8 cellular contexts compared by ENCODE assay signal in the genomic region with DNA sequence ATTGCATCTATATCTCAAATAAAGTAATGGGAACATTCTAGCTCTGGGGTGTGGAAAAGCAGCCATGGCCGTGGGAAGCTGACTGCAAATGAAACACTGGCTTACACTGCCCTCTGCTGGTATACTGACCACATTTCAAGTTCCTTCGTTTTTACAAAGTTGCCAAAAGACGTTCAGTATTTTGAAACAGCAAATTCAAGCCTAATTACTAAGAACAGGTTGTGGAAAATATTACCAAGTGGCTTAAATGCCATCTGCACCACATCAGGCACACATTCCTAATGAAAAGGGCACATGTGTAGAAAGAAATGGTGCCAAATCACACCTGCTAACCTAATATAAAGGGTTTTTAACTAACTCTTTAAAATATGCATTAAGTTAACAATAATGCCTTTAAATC.
DNase-seq lines count a peak whose midpoint lies in the region; ATAC-seq lines count a peak whose summit lies in the region.

No MANE protein-coding gene starts in this region.

- intact Hi-C loops in left ventricle myocardium superior (cut with micrococcal nuclease): no loop called here

- ATAC-seq in left ventricle myocardium superior (peak; percentile 76), GM19328 (IDR thresholded peaks at IDR 0.05; ENCODE audit: unreplicated experiment) (no peak), GM21786 (IDR thresholded peaks at IDR 0.05; ENCODE audit: unreplicated experiment) (no peak)

- DNase-seq in DMS53 (lab: John Stamatoyannopoulos, UW) (peak; percentile 78), HS-5 (ENCODE audit: low read depth) (peak; percentile 56), RPMI7951 (ENCODE audit: low read depth) (peak; percentile 64), amygdala (lab: John Stamatoyannopoulos, UW) (peak in 32 of 56 donors; percentile 5 to 80 (median 18)), left ventricle myocardium superior (peak; percentile 43), renal cortical epithelial cell (ENCODE audit: low read depth) (peak; percentile 65)

Comparison
In these comparisons a context has a peak if more than half of its experiments do, and no peak if none do; other contexts are left out.
1. DNase-seq: peak in every context shown above with its lines; median percentile 78 in DMS53; 65 in renal cortical epithelial cell; 64 in RPMI7951; 56 in HS-5; 43 in left ventricle myocardium superior; 18 in amygdala.